In genomic region chr14:70957710-70958109, GRCh38 we compare ENCODE assay signal across 22 cellular contexts. TPM values are rescaled to one million over a fixed set of nuclear protein-coding genes. Genes with fewer than 3 reads are reported as not detected.
DNase-seq lines count a peak whose midpoint lies in the region; ATAC-seq, FAIRE-seq and TF ChIP-seq lines count a peak whose summit lies in the region.
"Had no signal": no experiment of that assay in that cellular context is flagged by ENCODE, and none has a peak within 500 bp of the region (broad histone marks: within the 10 kb centered on the region; RNA-seq: fewer than 3 reads in every experiment).

No MANE protein-coding gene starts in this region.

- 91 to 94% methylated on average over 2 of the region's 2 CpGs for WGBS in body of pancreas, 2 donors

- H3K9me3 Mint-ChIP-seq in CD4-positive, alpha-beta memory T cell, result no peaks in the 10 kb centered on the region
- H3K9me3 Mint-ChIP-seq: CD4-positive, CD25-positive, alpha-beta regulatory T cell; CD8-positive, alpha-beta memory T cell; HFFc6 had no signal

- DNase-seq in CD4-positive, alpha-beta memory T cell, result no peak
- DNase-seq in GM12891 (ENCODE audit: insufficient read length, low spot score) (no peak), T-helper 17 cell (no peak), body of pancreas (no peak), RKO (ENCODE audit: low spot score) (no peak)
- DNase-seq: CD4-positive, CD25-positive, alpha-beta regulatory T cell; CD8-positive, alpha-beta memory T cell; DMS 273 treated with DMSO at 0.1 percent for 48 hours; DMS79; EL; GDM1; GOT3; HFFc6 had no signal

- no peaks in the 10 kb centered on the region for H3K27me3 ChIP-seq in CD4-positive, alpha-beta memory T cell (ENCODE audit: insufficient read depth, low read length)
- H3K27me3 ChIP-seq in body of pancreas, result no peaks in the 10 kb centered on the region
- H3K27me3 ChIP-seq: BLaER1 had no signal

- peaks cover 49% of the 10 kb centered on the region for H3K4me1 ChIP-seq in CD4-positive, alpha-beta memory T cell (ENCODE audit: insufficient read depth, low read length)
- no peaks in the 10 kb centered on the region for H3K4me1 ChIP-seq in body of pancreas
- H3K4me1 ChIP-seq: BLaER1, HAP-1 had no signal

- intact Hi-C loops in CD4-positive, alpha-beta memory T cell (cut with micrococcal nuclease), result loop anchor here (2.0 kb wide), 1 partner anchor 15 kb away; no protein-coding TSS in a partner anchor
- intact Hi-C loops in body of pancreas (cut with DNase I), result no loop called here

- peaks cover 34 to 64% (median 49%) of the 10 kb centered on the region in 4 donors for H3K4me1 Mint-ChIP-seq in CD4-positive, alpha-beta memory T cell
- H3K4me1 Mint-ChIP-seq in T-helper 17 cell, result peaks cover 32% of the 10 kb centered on the region

- no peaks in the 10 kb centered on the region for H3K27me3 Mint-ChIP-seq in CD4-positive, alpha-beta memory T cell
- H3K27me3 Mint-ChIP-seq in T-helper 17 cell, result no peaks in the 10 kb centered on the region
- H3K27me3 Mint-ChIP-seq: B cell; CD4-positive, CD25-positive, alpha-beta regulatory T cell; CD8-positive, alpha-beta memory T cell had no signal

- H3K4me3 ChIP-seq in CD4-positive, alpha-beta memory T cell (ENCODE audit: low read length in 2 of 2), result no peak overlapping the region
- no peak overlapping the region for H3K4me3 ChIP-seq in body of pancreas
- H3K4me3 ChIP-seq: BLaER1, GM12878, HAP-1 had no signal

- no peak overlapping the region for H3K27ac ChIP-seq in CD4-positive, alpha-beta memory T cell (ENCODE audit: low read depth, low read length)
- no peak overlapping the region for H3K27ac ChIP-seq in body of pancreas
- H3K27ac ChIP-seq: BLaER1, C4-2B had no signal

- no peak for ATAC-seq in T-helper 17 cell
- no peak for ATAC-seq in body of pancreas
- ATAC-seq in esophagus mucosa, result no peak
- ATAC-seq: GM12878 had no signal

- no peaks in the 10 kb centered on the region for H3K36me3 ChIP-seq in CD4-positive, alpha-beta memory T cell (ENCODE audit: insufficient read depth, low read length)
- no peaks in the 10 kb centered on the region for H3K36me3 ChIP-seq in body of pancreas (replicated peaks in 1 of 2; ENCODE audit: insufficient read depth in 1 of 2, low read depth in 2 of 2)

- no peak for TF ChIP-seq CTCF in body of pancreas (IDR thresholded peaks at IDR 0.05)

- H3K36me3 Mint-ChIP-seq in CD4-positive, alpha-beta memory T cell, result peaks cover 12 to 36% of the 10 kb centered on the region in 2 donors
- no peaks in the 10 kb centered on the region for H3K36me3 Mint-ChIP-seq in T-helper 17 cell (ENCODE audit: low read depth)

- peak; percentile 57 for FAIRE-seq in GM12891 (lab: Jason Lieb, UNC)
- FAIRE-seq: D721Med, GM12878, GM18507, H54 had no signal

- H3K27ac Mint-ChIP-seq in CD4-positive, alpha-beta memory T cell, result peak overlapping the region in 4 of 7 donors; percentile 9 to 77 (median 30)
- peak overlapping the region; percentile 70 for H3K27ac Mint-ChIP-seq in T-helper 17 cell
- H3K27ac Mint-ChIP-seq: B cell, HFFc6 had no signal

- CTCF ChIA-PET in CD4-positive, alpha-beta memory T cell (lab: Charles Lee; ENCODE audit: partially characterized antibody), result interaction anchor here (0.8 to 7.8 kb wide), 13 partner anchors 9 to 244 kb away, joined by 3 to 219 read pairs (median 4); partner anchors contain the start of gene PCNX1

- POLR2A ChIA-PET in CD4-positive, alpha-beta memory T cell (lab: Charles Lee; ENCODE audit: partially characterized antibody), result interaction anchor here (0.7 to 2.0 kb wide), 3 partner anchors 15 to 51 kb away, joined by 3 to 17 read pairs (median 4); partner anchors contain the start of gene PCNX1

- no peak for TF ChIP-seq POLR2A in GM12891 (IDR thresholded peaks at IDR 0.05; ENCODE audit: low read depth, low read length)
- no peak for TF ChIP-seq POLR2A in body of pancreas (IDR thresholded peaks at IDR 0.05)

- no peak overlapping the region for H3K4me3 Mint-ChIP-seq in CD4-positive, alpha-beta memory T cell
- peak overlapping the region; percentile 28 for H3K4me3 Mint-ChIP-seq in T-helper 17 cell
- H3K4me3 Mint-ChIP-seq: B cell; CD4-positive, CD25-positive, alpha-beta regulatory T cell; CD8-positive, alpha-beta memory T cell; HFFc6 had no signal

- H3K9me3 ChIP-seq in CD4-positive, alpha-beta memory T cell (ENCODE audit: control insufficient read depth in 1 of 2, low read length in 2 of 2), result no peaks in the 10 kb centered on the region
- H3K9me3 ChIP-seq in T-helper 17 cell (ENCODE audit: control insufficient read depth, low read length, poor library complexity, severe bottlenecking) (no peaks in the 10 kb centered on the region), body of pancreas (no peaks in the 10 kb centered on the region)
- H3K9me3 ChIP-seq: HAP-1 had no signal

TF ChIP-seq in GM12891, 5 proteins besides CTCF, POLR2A, EP300 and RAD21:
- TF ChIP-seq TAF1 (IDR thresholded peaks at IDR 0.05; ENCODE audit: low read depth, low read length) (no peak), POU2F2 (IDR thresholded peaks at IDR 0.05; ENCODE audit: low read depth, low read length) (no peak), SPI1 (IDR thresholded peaks at IDR 0.05; ENCODE audit: low read depth, low read length) (no peak), PAX5 (IDR thresholded peaks at IDR 0.05; ENCODE audit: insufficient read depth, low read length, severe bottlenecking) (no peak), POLR2AphosphoS5 (IDR thresholded peaks at IDR 0.05; ENCODE audit: low read depth, low read length) (no peak)

RNA-seq across cellular contexts. Expression of gene PCNX1, which starts 50.5 kb away (rescaled TPM):
- 100 to 1,000 TPM; 115 to 128 TPM for total RNA-seq in CD4-positive, alpha-beta memory T cell
- polyA plus RNA-seq in CD4-positive, alpha-beta memory T cell, result 10 to 100 TPM; 10.7 to 21.8 TPM
- 7.6 TPM for polyA plus RNA-seq in GM12891 (2012; ENCODE audit: low read depth, missing spikeins)
- total RNA-seq in T-helper 17 cell (100 to 1,000 TPM; 140 to 153 TPM), body of pancreas (10 to 100 TPM; 25.4 to 94.3 TPM), esophagus mucosa (22.9 TPM)
